ENCODE assay signal across 32 cellular contexts in genomic region chr2:46310446-46310845, GRCh38. TPM values are rescaled to one million over a fixed set of nuclear protein-coding genes. Genes with fewer than 3 reads are reported as not detected.
DNase-seq lines count a peak whose midpoint lies in the region; ATAC-seq, FAIRE-seq and TF ChIP-seq lines count a peak whose summit lies in the region.
"Had no signal": no experiment of that assay in that cellular context is flagged by ENCODE, and none has a peak within 500 bp of the region (broad histone marks: within the 10 kb centered on the region; RNA-seq: fewer than 3 reads in every experiment).

No MANE protein-coding gene starts in this region.

- in situ Hi-C loops in GM23248 (cut with MboI), result no loop called here
- in situ Hi-C loops in gastrocnemius medialis (cut with MboI; ENCODE audit: low sequenced_read_pairs in 4 of 4), result no loop called here

- peaks cover 55% of the 10 kb centered on the region for H3K4me1 ChIP-seq in GM23248 (ENCODE audit: insufficient read depth)
- H3K4me1 ChIP-seq in PC-3 (ENCODE audit: insufficient read depth, low read length), result peaks cover 79% of the 10 kb centered on the region
- H3K4me1 ChIP-seq in keratinocyte (ENCODE audit: control insufficient read depth, extremely low read depth, insufficient read depth, low read length), result peaks cover 81% of the 10 kb centered on the region
- H3K4me1 ChIP-seq in gastrocnemius medialis, result peaks cover 62 to 72% of the 10 kb centered on the region in 2 donors

- H3K9me3 ChIP-seq in GM23248 (ENCODE audit: low read depth), result no peaks in the 10 kb centered on the region
- H3K9me3 ChIP-seq in PC-3 (ENCODE audit: low read length), result no peaks in the 10 kb centered on the region
- H3K9me3 ChIP-seq in keratinocyte (ENCODE audit: control insufficient read depth, low read depth, low read length), result no peaks in the 10 kb centered on the region
- no peaks in the 10 kb centered on the region for H3K9me3 ChIP-seq in gastrocnemius medialis
- H3K9me3 ChIP-seq: esophagus muscularis mucosa had no signal

- peaks cover 89% of the 10 kb centered on the region for H3K79me2 ChIP-seq in GM23248 (ENCODE audit: insufficient read depth)
- peaks cover 85% of the 10 kb centered on the region for H3K79me2 ChIP-seq in PC-3 (ENCODE audit: low read length)
- peaks cover 74% of the 10 kb centered on the region for H3K79me2 ChIP-seq in keratinocyte (ENCODE audit: control insufficient read depth, insufficient read depth, low read length)

- no peaks in the 10 kb centered on the region for H3K9me1 ChIP-seq in keratinocyte (ENCODE audit: control insufficient read depth, extremely low read depth, insufficient read depth, low read length)

- no peak overlapping the region for H3K9ac ChIP-seq in GM23248
- no peak overlapping the region for H3K9ac ChIP-seq in PC-3 (ENCODE audit: low read length)
- no peak overlapping the region for H3K9ac ChIP-seq in keratinocyte (ENCODE audit: control insufficient read depth, extremely low read depth, insufficient read depth, low read length)

- no peak for DNase-seq in GM23248
- no peak for DNase-seq in PC-3
- DNase-seq in keratinocyte (ENCODE audit: low read depth, low spot score), result no peak
- no peak for DNase-seq in gastrocnemius medialis
- DNase-seq in Kasumi-1 (lab: John Stamatoyannopoulos, UW), result no peak
- DNase-seq in NCI-H1092 treated with DMSO at 0.1 percent for 48 hours (lab: John Stamatoyannopoulos, UW), result no peak
- no peak for DNase-seq in GM10248 (ENCODE audit: extremely low spot score)
- DNase-seq: activated CD4-positive, alpha-beta T cell treated with anti-CD3 and anti-CD28 coated beads, Interleukin-2, amount 50 U/mL, for 4 hours; activated CD8-positive, alpha-beta memory T cell treated with anti-CD3 and anti-CD28 coated beads, Interleukin-2, amount 10 ng/mL, durations not matched to agents 7 days and 5 days; activated naive CD4-positive, alpha-beta T cell; activated naive CD8-positive, alpha-beta T cell treated with anti-CD3 and anti-CD28 coated beads, Interleukin-2, amount 50 U/mL, for 24 hours; activated T-cell treated with anti-CD3 and anti-CD28 coated beads, Interleukin-2, amount 50 U/mL, for 72 hours; cerebellar nuclear complex; DMS79; foreskin melanocyte; GDM1; mesendoderm; NCI-H1048; NCI-H1694 treated with DMSO at 0.1 percent for 48 hours; NCI-H510A; posterior cingulate gyrus; RPMI8226; stimulated activated CD4-positive, alpha-beta T cell treated with anti-CD3 and anti-CD28 coated beads, Interleukin-4, amount 100 ng/mL, for 24 hours; T-helper 17 cell had no signal

- TF ChIP-seq POLR2A in gastrocnemius medialis (IDR thresholded peaks at IDR 0.05), result no peak

- FAIRE-seq in keratinocyte (lab: Jason Lieb, UNC), result no peak
- FAIRE-seq: TTC549 had no signal

- no peak overlapping the region for H3K4me2 ChIP-seq in GM23248 (ENCODE audit: unreplicated experiment)
- 0 out of 2 replicates have a peak overlapping the region, but pooled peaks have one; percentile 5 for H3K4me2 ChIP-seq in PC-3 (ENCODE audit: low read length)
- no peak overlapping the region for H3K4me2 ChIP-seq in keratinocyte (ENCODE audit: control insufficient read depth, extremely low read depth, insufficient read depth, low read depth, low read length)
- H3K4me2 ChIP-seq: GM23338, hepatocyte had no signal

- TF ChIP-seq CTCF in PC-3 (conservative IDR thresholded peaks at IDR 0.05; ENCODE audit: low read depth, low read length) (no peak), keratinocyte (optimal IDR thresholded peaks at IDR 0.05 in 1 of 3, IDR thresholded peaks at IDR 0.05 in 1 of 3, conservative IDR thresholded peaks at IDR 0.05 in 1 of 3; ENCODE audit: extremely low read depth in 1 of 3, insufficient read depth in 2 of 3, low read length in 3 of 3) (no peak), gastrocnemius medialis (IDR thresholded peaks at IDR 0.05 in 4 of 5, conservative IDR thresholded peaks at IDR 0.05 in 1 of 5) (no peak), GM10248 (IDR thresholded peaks at IDR 0.05; ENCODE audit: control extremely low read depth, extremely low read depth, low read depth, missing control alignments) (no peak)

- dilution Hi-C loops in keratinocyte (cut with MboI; ENCODE audit: extremely low pct_ligation_motif_present, low sequenced_read_pairs), result no loop called here

- POLR2A ChIA-PET in PC-3 (lab: Charles Lee; ENCODE audit: unreplicated experiment) (no interaction called here), GM10248 (lab: Yijun Ruan, JAX) (no interaction called here)

- intact Hi-C loops in PC-3 (cut with micrococcal nuclease) (no loop called here), gastrocnemius medialis (cut with DNase I; ENCODE audit: low total_unique reads) (no loop called here)

- H3K27me3 ChIP-seq in GM23248 (replicated peaks; ENCODE audit: insufficient read depth) (no peaks in the 10 kb centered on the region), PC-3 (ENCODE audit: low read length) (no peaks in the 10 kb centered on the region), keratinocyte (ENCODE audit: control insufficient read depth, extremely low read depth, insufficient read depth, low read length) (no peaks in the 10 kb centered on the region), gastrocnemius medialis (no peaks in the 10 kb centered on the region)
- H3K27me3 ChIP-seq: esophagus muscularis mucosa, hepatocyte had no signal

- CTCF ChIA-PET in PC-3 (lab: Charles Lee) (no interaction called here), GM10248 (lab: Yijun Ruan, JAX) (interaction anchor here (1.3 to 1.4 kb wide), 2 partner anchors 8 to 248 kb away, joined by 3 read pairs; no protein-coding TSS in a partner anchor)

- H3K9me2 ChIP-seq in GM23248 (ENCODE audit: insufficient read depth) (no peaks in the 10 kb centered on the region), PC-3 (replicated peaks; ENCODE audit: low read length) (no peaks in the 10 kb centered on the region)

- 99% methylated on average over 5 of the region's 5 CpGs for WGBS in GM23248 (ENCODE audit: low coverage in 1 of 2, low lambda C conversion rate in 2 of 2, missing lambda C conversion rate in 2 of 2), 2 experiments

- H3K36me3 ChIP-seq in GM23248 (ENCODE audit: low read depth) (no peaks in the 10 kb centered on the region), PC-3 (ENCODE audit: low read depth, low read length) (0 out of 2 replicates have a peak, but pooled peaks cover 3% of the 10 kb centered on the region), keratinocyte (ENCODE audit: control insufficient read depth in 2 of 2, extremely low read depth in 1 of 2, insufficient read depth in 2 of 2, low read length in 2 of 2) (peaks cover 0 to 12% of the 10 kb centered on the region in 2 experiments), gastrocnemius medialis (no peaks in the 10 kb centered on the region)
- H3K36me3 ChIP-seq: esophagus muscularis mucosa had no signal

- H3F3A ChIP-seq in GM23248 (ENCODE audit: insufficient read depth), result peaks cover 35% of the 10 kb centered on the region
- H3F3A ChIP-seq in PC-3 (ENCODE audit: low read length, unreplicated experiment), result peaks cover 6% of the 10 kb centered on the region

- H2AFZ ChIP-seq in GM23248, result no peak overlapping the region
- no peak overlapping the region for H2AFZ ChIP-seq in PC-3 (ENCODE audit: low read length)
- H2AFZ ChIP-seq in keratinocyte (ENCODE audit: control insufficient read depth, low read length), result no peak overlapping the region
- H2AFZ ChIP-seq: GM23338, hepatocyte had no signal

- no TSS peak for BruUV-seq in PC-3 (replicated peaks; lab: Mats Ljungman, UMichigan)

- ATAC-seq in PC-3 (no peak), gastrocnemius medialis (no peak), GM18511 (IDR thresholded peaks at IDR 0.05; ENCODE audit: unreplicated experiment) (no peak)
- ATAC-seq: activated CD4-positive, CD25-positive, alpha-beta regulatory T cell treated with anti-CD3 and anti-CD28 coated beads, Interleukin-2, amount 50 U/mL, for 24 hours; activated CD8-positive, alpha-beta memory T cell treated with anti-CD3 and anti-CD28 coated beads, Interleukin-2, amount 10 ng/mL, durations not matched to agents 7 days and 5 days; activated naive CD8-positive, alpha-beta T cell treated with anti-CD3 and anti-CD28 coated beads, Interleukin-2, amount 50 U/mL, for 24 hours; activated T-cell treated with anti-CD3 and anti-CD28 coated beads, Interleukin-2, amount 50 U/mL, for 72 hours; GM23338; sciatic nerve; T-helper 17 cell had no signal

- H3K4me3 ChIP-seq in GM23248 (no peak overlapping the region), PC-3 (ENCODE audit: low read length) (no peak overlapping the region), keratinocyte (ENCODE audit: control insufficient read depth in 2 of 3, extremely low read depth in 1 of 3, insufficient read depth in 2 of 3, low read depth in 1 of 3, low read length in 3 of 3) (no peak overlapping the region), gastrocnemius medialis (no peak overlapping the region)
- H3K4me3 ChIP-seq: esophagus muscularis mucosa, GM23338, hepatocyte had no signal

- H3K27ac ChIP-seq in GM23248 (peak overlapping the region; percentile 68), PC-3 (ENCODE audit: low read length) (peak overlapping the region; percentile 56), keratinocyte (ENCODE audit: control insufficient read depth, insufficient read depth, low read length) (peak overlapping the region; percentile 66), gastrocnemius medialis (peak overlapping the region; percentile 37 to 96 (median 73))
- H3K27ac ChIP-seq: C4-2B had no signal

- H4K20me1 ChIP-seq in GM23248 (ENCODE audit: insufficient read depth) (no peaks in the 10 kb centered on the region), PC-3 (ENCODE audit: low read length) (no peaks in the 10 kb centered on the region), keratinocyte (ENCODE audit: control insufficient read depth, extremely low read depth, insufficient read depth, low read length) (no peaks in the 10 kb centered on the region)

RNA-seq across cellular contexts. Expression of gene EPAS1, which starts 13.2 kb away (rescaled TPM):
- 66.3 and 73.8 TPM in 2 replicates for total RNA-seq in GM23248 (2014; rRNA removed; shearing (Covaris generic))
- polyA plus RNA-seq in GM23248 (2016; fragmentation: Nextera tagmentation; extraction: Ambion mirVana) (45.2 and 47.5 TPM in 2 replicates), keratinocyte (91.0 to 153 TPM (median 96.7 TPM) in 3 replicates)
- total RNA-seq in PC-3 (2014; rRNA removed) (43.2 and 77.0 TPM in 2 replicates), gastrocnemius medialis (10 to 100 TPM; 61.5 to 95.1 (median 90.0) TPM)
- polyA plus RNA-seq in keratinocyte (2011; ENCODE audit: low read depth), result 38.1 TPM
- 102 and 135 TPM in 2 replicates for polyA plus RNA-seq in keratinocyte (2011; cell fraction: cytosol; rRNA removed)
- 154 and 178 TPM in 2 replicates for polyA plus RNA-seq in keratinocyte (2011; cell fraction: nucleus; rRNA removed)
- polyA plus RNA-seq in keratinocyte (2012; ENCODE audit: low replicate concordance), result 76.1 and 76.9 TPM in 2 replicates
- polyA minus RNA-seq in keratinocyte, result 99.9 to 166 TPM (median 147 TPM) in 3 replicates
- polyA minus RNA-seq in keratinocyte (2011; cell fraction: cytosol; rRNA and poly(A)+ RNA removed), result 168 TPM
- polyA minus RNA-seq in keratinocyte (2011; cell fraction: nucleus; rRNA and poly(A)+ RNA removed), result 123 and 210 TPM in 2 replicates
